ENCODE assay signal across 21 cellular contexts in the genomic region with DNA sequence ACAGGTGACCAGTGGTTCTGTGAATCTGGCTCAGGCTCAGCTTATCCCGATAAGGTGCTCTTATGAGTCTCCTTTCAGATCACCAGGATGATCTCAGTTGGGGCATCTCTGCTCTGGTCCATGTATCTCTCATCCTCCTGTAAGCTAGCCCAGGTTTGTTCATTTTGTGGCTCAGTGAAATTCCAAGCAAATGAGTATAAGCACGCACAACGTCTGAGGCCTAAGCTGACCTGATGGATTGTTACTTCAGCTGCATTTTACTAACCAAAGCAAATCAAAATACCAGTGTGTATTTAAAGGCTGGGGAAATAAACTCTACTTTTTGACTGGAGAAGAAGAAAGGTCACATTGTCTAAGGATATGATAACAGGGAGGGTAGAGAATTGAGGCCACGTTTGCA.
DNase-seq lines count a peak whose midpoint lies in the region; ATAC-seq and TF ChIP-seq lines count a peak whose summit lies in the region.
"Had no signal": no experiment of that assay in that cellular context is flagged by ENCODE, and none has a peak within 500 bp of the region (broad histone marks: within the 10 kb centered on the region; RNA-seq: fewer than 3 reads in every experiment).

No MANE protein-coding gene starts in this region.

- peak; percentile 45 for DNase-seq in AG04449 (ENCODE audit: low read depth, low spot score)
- peak; percentile 23 for DNase-seq in GM23248
- peak; percentile 90 for DNase-seq in amniotic epithelial cell (ENCODE audit: low read depth)
- DNase-seq in fibroblast of peridontal ligament (ENCODE audit: extremely low read depth), result peak; percentile 17
- no peak for DNase-seq in MG63
- no peak for DNase-seq in germinal center (ENCODE audit: low spot score)
- DNase-seq: CD4-positive, CD25-positive, alpha-beta regulatory T cell; DMS79; NCI-H1105 treated with DMSO at 0.1 percent for 48 hours; NCI-H1694; NCI-H2081; NCI-H2171; NCI-H345; NCI-H524; NCI-H774 had no signal

- no peaks in the 10 kb centered on the region for H4K20me1 ChIP-seq in GM23248 (ENCODE audit: insufficient read depth)

- H3K9me2 ChIP-seq in GM23248 (ENCODE audit: insufficient read depth), result no peaks in the 10 kb centered on the region

- POLR2A ChIA-PET in AG04449 (lab: Yijun Ruan, JAX), result no interaction called here

- H3F3A ChIP-seq in GM23248 (ENCODE audit: insufficient read depth), result no peaks in the 10 kb centered on the region

- no peak overlapping the region for H3K4me3 ChIP-seq in AG04449 (ENCODE audit: low read depth, low read length)
- H3K4me3 ChIP-seq in GM23248, result no peak overlapping the region
- no peak overlapping the region for H3K4me3 ChIP-seq in MG63
- H3K4me3 ChIP-seq: K562 had no signal

- no peaks in the 10 kb centered on the region for H3K27me3 ChIP-seq in GM23248 (replicated peaks; ENCODE audit: insufficient read depth)
- no peaks in the 10 kb centered on the region for H3K27me3 ChIP-seq in MG63

- H3K4me2 ChIP-seq in GM23248 (ENCODE audit: unreplicated experiment), result no peak overlapping the region

- TF ChIP-seq CTCF in AG04449 (IDR thresholded peaks at IDR 0.05; ENCODE audit: insufficient read depth, low read length, missing control alignments), result no peak

- no peak overlapping the region for H2AFZ ChIP-seq in GM23248

- H3K9ac ChIP-seq in GM23248, result no peak overlapping the region

- H3K4me1 ChIP-seq in GM23248 (ENCODE audit: insufficient read depth), result no peaks in the 10 kb centered on the region

- H3K9me3 ChIP-seq in GM23248 (ENCODE audit: low read depth) (no peaks in the 10 kb centered on the region), MG63 (no peaks in the 10 kb centered on the region)

- no peaks in the 10 kb centered on the region for H3K79me2 ChIP-seq in GM23248 (ENCODE audit: insufficient read depth)

- WGBS in GM23248 (ENCODE audit: low coverage in 1 of 2, low lambda C conversion rate in 2 of 2, missing lambda C conversion rate in 2 of 2), 2 experiments, result 51 to 59% methylated on average over 4 of the region's 4 CpGs

- no peak for ATAC-seq in GM21723 (IDR thresholded peaks at IDR 0.05; ENCODE audit: unreplicated experiment)
- no peak for ATAC-seq in HG02884 (IDR thresholded peaks at IDR 0.05; ENCODE audit: unreplicated experiment)
- ATAC-seq: HCT116, K562, Panc1, SK-N-SH treated with all-trans-retinoic acid at 6 μM for 48 hours had no signal

- H3K36me3 ChIP-seq in GM23248 (ENCODE audit: low read depth) (no peaks in the 10 kb centered on the region), MG63 (no peaks in the 10 kb centered on the region)

- CTCF ChIA-PET in AG04449 (lab: Yijun Ruan, JAX), result no interaction called here

- in situ Hi-C loops in GM23248 (cut with MboI), result no loop called here

- no peak overlapping the region for H3K27ac ChIP-seq in GM23248

Comparison
In these comparisons a context has a peak if more than half of its experiments do, and no peak if none do; other contexts are left out.
1. DNase-seq: peak in AG04449 (single experiment), GM23248 (single experiment), amniotic epithelial cell (single experiment) and fibroblast of peridontal ligament (single experiment); none in MG63 (single experiment) and germinal center (single experiment).